21 cellular contexts compared by ENCODE assay signal in the genomic region with DNA sequence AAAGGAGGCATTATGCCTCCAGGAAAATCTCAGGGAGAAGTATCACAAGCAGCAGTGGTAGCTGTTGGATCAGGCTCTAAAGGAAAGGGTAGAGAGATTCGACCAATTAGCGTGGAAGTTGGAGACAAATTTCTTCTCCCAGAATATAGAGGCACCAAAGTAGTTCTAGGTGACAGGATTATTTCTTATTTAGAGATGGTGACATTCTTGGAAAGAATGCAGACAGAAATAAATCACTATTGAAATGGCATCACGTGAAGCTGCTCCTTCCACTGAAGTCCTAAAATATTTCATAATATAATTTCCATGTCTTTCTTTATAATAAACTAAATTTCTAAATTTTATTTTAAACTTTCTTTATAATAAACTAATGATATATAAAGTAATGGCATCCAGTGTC.
DNase-seq lines count a peak whose midpoint lies in the region; ATAC-seq and TF ChIP-seq lines count a peak whose summit lies in the region.
"Had no signal": no experiment of that assay in that cellular context is flagged by ENCODE, and none has a peak within 500 bp of the region (broad histone marks: within the 10 kb centered on the region; RNA-seq: fewer than 3 reads in every experiment).

No MANE protein-coding gene starts in this region.

- intact Hi-C loops in colonic mucosa (cut with DNase I), result no loop called here
- intact Hi-C loops in stomach (cut with DNase I; ENCODE audit: low total_unique reads), result no loop called here

- no peak overlapping the region for H3K23ac ChIP-seq in H9 (ENCODE audit: insufficient read length, low read depth, low read length)
- no peak overlapping the region for H3K23ac ChIP-seq in mesenchymal stem cell (ENCODE audit: low read length in 2 of 2)

- H3K4me1 ChIP-seq in H9 (ENCODE audit: insufficient read depth, low read length), result peaks cover 24% of the 10 kb centered on the region
- H3K4me1 ChIP-seq in colonic mucosa, result no peaks in the 10 kb centered on the region
- peaks cover 6% of the 10 kb centered on the region for H3K4me1 ChIP-seq in mesenchymal stem cell (ENCODE audit: control insufficient read depth, insufficient read depth, low read depth, low read length)
- H3K4me1 ChIP-seq in stomach, result peaks cover 62 to 99% (median 80%) of the 10 kb centered on the region in 4 donors

- H4K91ac ChIP-seq in H9 (ENCODE audit: insufficient read length, low read depth, low read length), result no peak overlapping the region
- no peak overlapping the region for H4K91ac ChIP-seq in mesenchymal stem cell (ENCODE audit: low read length)

- H3K36me3 ChIP-seq in colonic mucosa (no peaks in the 10 kb centered on the region), mesenchymal stem cell (ENCODE audit: control insufficient read depth in 1 of 2, insufficient read depth in 2 of 2, low read depth in 1 of 2, low read length in 2 of 2) (peaks cover 0 to 8% of the 10 kb centered on the region in 2 experiments), stomach (peaks cover 0 to 3% (median 1%) of the 10 kb centered on the region in 4 donors)

- H4K8ac ChIP-seq in H9 (replicated peaks; ENCODE audit: insufficient read length, low read depth, low read length) (no peak overlapping the region), mesenchymal stem cell (ENCODE audit: low read length) (no peak overlapping the region)

- H2BK20ac ChIP-seq in H9 (ENCODE audit: low read depth, low read length, poor library complexity, severe bottlenecking), result no peak overlapping the region

- no peak overlapping the region; the same call in 1 of the 2 replicates for H3K14ac ChIP-seq in H9 (ENCODE audit: insufficient read depth, low read length)
- H3K14ac ChIP-seq in mesenchymal stem cell (ENCODE audit: low read length in 2 of 2), result no peak overlapping the region

- no peak overlapping the region for H3K56ac ChIP-seq in H9 (ENCODE audit: insufficient read length, low read depth, low read length)

- peak overlapping the region in 1 of 2 experiments; percentile 60; a peak in 3 of 5 replicates for H3K4me3 Mint-ChIP-seq in H9
- no peak overlapping the region for H3K4me3 Mint-ChIP-seq in activated CD4-positive, alpha-beta T cell treated with anti-CD3 and anti-CD28 coated beads, Interleukin-2, amount 10 ng/mL, durations not matched to agents 7 days and 5 days
- H3K4me3 Mint-ChIP-seq: CD8-positive, alpha-beta T cell; naive thymus-derived CD4-positive, alpha-beta T cell had no signal

- TF ChIP-seq CTCF in H9 (conservative IDR thresholded peaks at IDR 0.05), result no peak
- no peak for TF ChIP-seq CTCF in colonic mucosa (IDR thresholded peaks at IDR 0.05)
- no peak for TF ChIP-seq CTCF in stomach (IDR thresholded peaks at IDR 0.05)

- H3K23me2 ChIP-seq in H9 (ENCODE audit: insufficient read length, low read depth, low read length, poor library complexity, severe bottlenecking), result no peaks in the 10 kb centered on the region

- peak overlapping the region; percentile 80 to 98 (median 97) for H3K27ac Mint-ChIP-seq in H9
- H3K27ac Mint-ChIP-seq in activated CD4-positive, alpha-beta T cell treated with anti-CD3 and anti-CD28 coated beads, Interleukin-2, amount 10 ng/mL, durations not matched to agents 7 days and 5 days, result no peak overlapping the region
- H3K27ac Mint-ChIP-seq: CD8-positive, alpha-beta T cell; naive thymus-derived CD4-positive, alpha-beta T cell had no signal

- H3K27me3 Mint-ChIP-seq in H9 (ENCODE audit: low read depth), result no peaks in the 10 kb centered on the region; the same call in 1 of the 2 replicates
- H3K27me3 Mint-ChIP-seq in activated CD4-positive, alpha-beta T cell treated with anti-CD3 and anti-CD28 coated beads, Interleukin-2, amount 10 ng/mL, durations not matched to agents 7 days and 5 days, result no peaks in the 10 kb centered on the region
- H3K27me3 Mint-ChIP-seq: naive thymus-derived CD4-positive, alpha-beta T cell had no signal

- no peak overlapping the region for H3K4me3 ChIP-seq in colonic mucosa
- no peak overlapping the region for H3K4me3 ChIP-seq in mesenchymal stem cell (ENCODE audit: insufficient read depth in 1 of 2, low read depth in 1 of 2, low read length in 2 of 2)
- no peak overlapping the region for H3K4me3 ChIP-seq in stomach

- POLR2A ChIA-PET in activated CD4-positive, alpha-beta T cell treated with anti-CD3 and anti-CD28 coated beads, Interleukin-2, amount 10 ng/mL, durations not matched to agents 7 days and 5 days (lab: Charles Lee), result no interaction called here

- H3K79me1 ChIP-seq in H9 (ENCODE audit: insufficient read depth, low read depth, low read length, poor library complexity, severe bottlenecking) (no peaks in the 10 kb centered on the region), mesenchymal stem cell (replicated peaks; ENCODE audit: low read length, poor library complexity, severe bottlenecking) (peaks cover 33% of the 10 kb centered on the region)

- no CpG with 5 or more reads among the region's 3 CpGs for WGBS in H9 (ENCODE audit: extremely low coverage, insufficient read length, low lambda C conversion rate)
- 100% methylated on average over 2 of the region's 3 CpGs for WGBS in mesenchymal stem cell
- WGBS in stomach, 5 donors, result 63 to 88% (median 79%) methylated on average over 3 of the region's 3 CpGs

- H2BK15ac ChIP-seq in H9 (ENCODE audit: low read depth, low read length) (no peak overlapping the region), mesenchymal stem cell (ENCODE audit: low read depth, poor library complexity, severe bottlenecking) (no peak overlapping the region)

- H2BK12ac ChIP-seq in H9 (ENCODE audit: insufficient read length, low read depth, low read length) (no peak overlapping the region), mesenchymal stem cell (ENCODE audit: low read length in 2 of 2) (no peak overlapping the region)

- no peaks in the 10 kb centered on the region for H3K79me2 ChIP-seq in H9 (ENCODE audit: insufficient read depth, low read length)
- H3K79me2 ChIP-seq: parathyroid adenoma had no signal

- DNase-seq in H9 (no peak), colonic mucosa (no peak), mesenchymal stem cell (no peak), stomach (no peak), NCI-H748 (lab: John Stamatoyannopoulos, UW; ENCODE audit: unreplicated experiment) (no peak)
- DNase-seq in activated CD8-positive, alpha-beta memory T cell treated with anti-CD3 and anti-CD28 coated beads, Interleukin-2, amount 50 U/mL, for 48 hours, result no peak
- no peak for DNase-seq in activated CD4-positive, alpha-beta T cell treated with anti-CD3 and anti-CD28 coated beads, Interleukin-2, amount 10 ng/mL, durations not matched to agents 7 days and 5 days
- DNase-seq: activated CD4-positive, alpha-beta T cell treated with anti-CD3 and anti-CD28 coated beads for 4 hours; activated gamma-delta T cell treated with Interleukin-2 at 50 U/mL for 16 hours; amygdala; CD8-positive, alpha-beta T cell; DND-41; foreskin melanocyte; MM.1S; naive thymus-derived CD4-positive, alpha-beta T cell; NCI-H187; SW 1271 had no signal

- H3K4ac ChIP-seq in H9 (ENCODE audit: low read depth, low read length), result no peak overlapping the region
- no peak overlapping the region for H3K4ac ChIP-seq in mesenchymal stem cell (ENCODE audit: low read depth in 1 of 2, low read length in 2 of 2)

- H4K20me1 ChIP-seq in H9 (ENCODE audit: control insufficient read depth, insufficient read depth, insufficient read length), result no peaks in the 10 kb centered on the region

- H2AFZ ChIP-seq in H9 (ENCODE audit: low read length) (no peak overlapping the region), mesenchymal stem cell (ENCODE audit: low read depth, low read length) (no peak overlapping the region)
- H2AFZ ChIP-seq: parathyroid adenoma had no signal

- no peak for TF ChIP-seq EP300 in stomach (IDR thresholded peaks at IDR 0.05)

- H4K5ac ChIP-seq in H9 (ENCODE audit: insufficient read length, low read depth, low read length), result no peak overlapping the region

- H3K36me3 Mint-ChIP-seq in H9 (ENCODE audit: insufficient read depth in 1 of 3, low read depth in 3 of 3), result peaks cover 2 to 9% (median 3%) of the 10 kb centered on the region in 3 experiments; a peak in 5 of 7 replicates
- no peaks in the 10 kb centered on the region for H3K36me3 Mint-ChIP-seq in activated CD4-positive, alpha-beta T cell treated with anti-CD3 and anti-CD28 coated beads, Interleukin-2, amount 10 ng/mL, durations not matched to agents 7 days and 5 days (ENCODE audit: low read depth)

- H3K9me3 Mint-ChIP-seq in H9, result no peaks in the 10 kb centered on the region
- no peaks in the 10 kb centered on the region for H3K9me3 Mint-ChIP-seq in activated CD4-positive, alpha-beta T cell treated with anti-CD3 and anti-CD28 coated beads, Interleukin-2, amount 10 ng/mL, durations not matched to agents 7 days and 5 days
- H3K9me3 Mint-ChIP-seq: CD8-positive, alpha-beta T cell; naive thymus-derived CD4-positive, alpha-beta T cell had no signal

- H2AK5ac ChIP-seq in H9 (ENCODE audit: insufficient read length, low read length), result no peak overlapping the region
- peak overlapping the region; percentile 55 for H2AK5ac ChIP-seq in mesenchymal stem cell (ENCODE audit: low read length, severe bottlenecking)

- H3K27me3 ChIP-seq in H9 (ENCODE audit: insufficient read depth, low read length) (no peaks in the 10 kb centered on the region), colonic mucosa (no peaks in the 10 kb centered on the region), mesenchymal stem cell (ENCODE audit: control insufficient read depth in 1 of 2, insufficient read depth in 1 of 2, low read length in 2 of 2) (no peaks in the 10 kb centered on the region), stomach (no peaks in the 10 kb centered on the region)

- H3K18ac ChIP-seq in H9 (ENCODE audit: insufficient read length, low read depth, low read length) (no peak overlapping the region), mesenchymal stem cell (ENCODE audit: low read depth in 1 of 2, low read length in 2 of 2) (no peak overlapping the region)

- H3K27ac ChIP-seq in H9 (ENCODE audit: insufficient read length, low read depth, low read length) (peak overlapping the region; percentile 7), colonic mucosa (peak overlapping the region; percentile 31), mesenchymal stem cell (ENCODE audit: low read length, poor library complexity, severe bottlenecking) (no peak overlapping the region), stomach (peak overlapping the region; percentile 5 to 92 (median 40))
- H3K27ac ChIP-seq: parathyroid adenoma, RWPE1 had no signal

- H3K9me3 ChIP-seq in H9 (ENCODE audit: control insufficient read depth, low read depth, low read length) (no peaks in the 10 kb centered on the region), colonic mucosa (no peaks in the 10 kb centered on the region), mesenchymal stem cell (ENCODE audit: control insufficient read depth, low read length) (no peaks in the 10 kb centered on the region), stomach (no peaks in the 10 kb centered on the region)

- H2BK5ac ChIP-seq in H9 (ENCODE audit: insufficient read length, low read length) (no peak overlapping the region), mesenchymal stem cell (ENCODE audit: low read depth, low read length, poor library complexity, severe bottlenecking) (no peak overlapping the region)

- H3K4me1 Mint-ChIP-seq in H9, result peaks cover 77 to 79% of the 10 kb centered on the region in 2 experiments
- no peaks in the 10 kb centered on the region for H3K4me1 Mint-ChIP-seq in activated CD4-positive, alpha-beta T cell treated with anti-CD3 and anti-CD28 coated beads, Interleukin-2, amount 10 ng/mL, durations not matched to agents 7 days and 5 days

- no peak overlapping the region for H3T11ph ChIP-seq in H9 (ENCODE audit: low read length)

- CTCF ChIA-PET in activated CD4-positive, alpha-beta T cell treated with anti-CD3 and anti-CD28 coated beads, Interleukin-2, amount 10 ng/mL, durations not matched to agents 7 days and 5 days (lab: Charles Lee), result no interaction called here

- no peak overlapping the region for H2BK120ac ChIP-seq in H9 (ENCODE audit: low read depth, low read length, poor library complexity, severe bottlenecking)
- H2BK120ac ChIP-seq in mesenchymal stem cell (ENCODE audit: low read depth, low read length), result no peak overlapping the region

- H3K4me2 ChIP-seq in H9 (ENCODE audit: insufficient read depth, insufficient read length, low read length) (peak overlapping the region; percentile 41), mesenchymal stem cell (ENCODE audit: low read length, poor library complexity, severe bottlenecking) (no peak overlapping the region)

- H3K9ac ChIP-seq in H9 (ENCODE audit: extremely low read depth, insufficient read length, low read length) (no peak overlapping the region), colonic mucosa (ENCODE audit: low read depth in 2 of 2, low read length in 2 of 2) (no peak overlapping the region), mesenchymal stem cell (ENCODE audit: low read length) (no peak overlapping the region)
- H3K9ac ChIP-seq: parathyroid adenoma had no signal

- no peak for TF ChIP-seq POLR2A in stomach (IDR thresholded peaks at IDR 0.05)

- no peak for ATAC-seq in HG03460 (IDR thresholded peaks at IDR 0.05; ENCODE audit: unreplicated experiment)
- ATAC-seq: CD8-positive, alpha-beta T cell; left lobe of liver; naive thymus-derived CD4-positive, alpha-beta T cell had no signal
